18 cellular contexts compared by ENCODE assay signal in the genomic region with DNA sequence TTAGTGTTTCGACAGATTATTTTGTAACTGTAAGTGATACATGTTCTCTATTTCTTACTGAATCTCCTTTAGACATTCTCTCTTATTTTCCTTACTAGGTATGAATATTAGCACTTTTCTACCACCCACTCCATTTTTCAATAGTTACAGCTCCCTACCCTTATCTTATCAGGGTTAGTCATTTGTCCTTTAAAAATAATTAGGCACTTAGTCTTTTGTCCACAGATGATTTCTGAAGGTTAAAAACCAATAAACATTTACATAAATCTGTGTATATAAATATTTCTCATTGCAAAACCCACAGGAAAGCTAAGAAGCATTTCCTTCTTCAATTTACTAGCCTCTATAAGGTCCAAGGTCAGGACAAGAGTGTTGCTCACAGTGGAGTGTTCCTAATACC.
DNase-seq lines count a peak whose midpoint lies in the region; ATAC-seq and TF ChIP-seq lines count a peak whose summit lies in the region.
"Had no signal": no experiment of that assay in that cellular context is flagged by ENCODE, and none has a peak within 500 bp of the region (broad histone marks: within the 10 kb centered on the region; RNA-seq: fewer than 3 reads in every experiment).

No MANE protein-coding gene starts in this region.

- no peak overlapping the region for H3K18ac ChIP-seq in mesenchymal stem cell (ENCODE audit: low read depth in 1 of 2, low read length in 2 of 2)

- H2BK15ac ChIP-seq in mesenchymal stem cell (ENCODE audit: low read depth, poor library complexity, severe bottlenecking): no peak overlapping the region

- H2AFZ ChIP-seq in mesenchymal stem cell (ENCODE audit: low read depth, low read length): no peak overlapping the region

- TF ChIP-seq CTCF in choroid plexus epithelial cell (conservative IDR thresholded peaks at IDR 0.05; ENCODE audit: low read depth, low read length): no peak

- DNase-seq in amniotic epithelial cell (ENCODE audit: low read depth) (peak; percentile 71), choroid plexus epithelial cell (ENCODE audit: low read depth) (peak; percentile 23), mesenchymal stem cell (peak; percentile 3), foreskin melanocyte (no peak), left lobe of liver (ENCODE audit: low spot score) (no peak), GM19240 (ENCODE audit: insufficient read length, low spot score) (no peak)
- no peak for DNase-seq in activated T-cell treated with anti-CD3 and anti-CD28 coated beads, Interleukin-2, amount 50 U/mL, for 48 hours
- DNase-seq: CD4-positive, alpha-beta T cell; CD8-positive, alpha-beta memory T cell; DMS 273 treated with DMSO at 0.1 percent for 48 hours; DMS79; EL; GDM1; H7; HCEC 1CT had no signal

- no peak overlapping the region for H3K4ac ChIP-seq in mesenchymal stem cell (ENCODE audit: low read depth in 1 of 2, low read length in 2 of 2)

- ATAC-seq in left lobe of liver: no peak
- ATAC-seq: GM12878 had no signal

- WGBS in mesenchymal stem cell: no CpG with 5 or more reads among the region's 1 CpG

- no peaks in the 10 kb centered on the region for H3K27me3 ChIP-seq in mesenchymal stem cell (ENCODE audit: control insufficient read depth in 1 of 2, insufficient read depth in 1 of 2, low read length in 2 of 2)
- H3K27me3 ChIP-seq: BLaER1 had no signal

- H3K23ac ChIP-seq in mesenchymal stem cell (ENCODE audit: low read length in 2 of 2): no peak overlapping the region

- no peak overlapping the region for H3K9ac ChIP-seq in mesenchymal stem cell (ENCODE audit: low read length)
- H3K9ac ChIP-seq: BLaER1 had no signal

- H2BK12ac ChIP-seq in mesenchymal stem cell (ENCODE audit: low read length in 2 of 2): no peak overlapping the region

- H3K4me2 ChIP-seq in mesenchymal stem cell (ENCODE audit: low read length, poor library complexity, severe bottlenecking): no peak overlapping the region
- H3K4me2 ChIP-seq: BLaER1 had no signal

- no peaks in the 10 kb centered on the region for H3K79me1 ChIP-seq in mesenchymal stem cell (replicated peaks; ENCODE audit: low read length, poor library complexity, severe bottlenecking)

- no peak overlapping the region for H4K8ac ChIP-seq in mesenchymal stem cell (ENCODE audit: low read length)

- no peak overlapping the region for H4K91ac ChIP-seq in mesenchymal stem cell (ENCODE audit: low read length)

- no peak overlapping the region for H3K27ac ChIP-seq in mesenchymal stem cell (ENCODE audit: low read length, poor library complexity, severe bottlenecking)
- H3K27ac ChIP-seq: BLaER1, C4-2B had no signal

- H2BK120ac ChIP-seq in mesenchymal stem cell (ENCODE audit: low read depth, low read length): no peak overlapping the region

- H2BK5ac ChIP-seq in mesenchymal stem cell (ENCODE audit: low read depth, low read length, poor library complexity, severe bottlenecking): no peak overlapping the region

- no peak overlapping the region for H3K14ac ChIP-seq in mesenchymal stem cell (ENCODE audit: low read length in 2 of 2)

- no peaks in the 10 kb centered on the region for H3K4me1 ChIP-seq in mesenchymal stem cell (ENCODE audit: control insufficient read depth, insufficient read depth, low read depth, low read length)
- H3K4me1 ChIP-seq: BLaER1 had no signal

- H2AK5ac ChIP-seq in mesenchymal stem cell (ENCODE audit: low read length, severe bottlenecking): no peak overlapping the region

- H3K36me3 ChIP-seq in mesenchymal stem cell (ENCODE audit: control insufficient read depth in 1 of 2, insufficient read depth in 2 of 2, low read depth in 1 of 2, low read length in 2 of 2): no peaks in the 10 kb centered on the region
- H3K36me3 ChIP-seq: BLaER1 had no signal

- no peaks in the 10 kb centered on the region for H3K9me3 ChIP-seq in mesenchymal stem cell (ENCODE audit: control insufficient read depth, low read length)

- H3K4me3 ChIP-seq in choroid plexus epithelial cell (ENCODE audit: low read depth, low read length): no peak overlapping the region
- no peak overlapping the region for H3K4me3 ChIP-seq in mesenchymal stem cell (ENCODE audit: insufficient read depth in 1 of 2, low read depth in 1 of 2, low read length in 2 of 2)
- H3K4me3 ChIP-seq: BLaER1, GM12878 had no signal

Comparison
In these comparisons a context has a peak if more than half of its experiments do, and no peak if none do; other contexts are left out.
1. DNase-seq: peak in amniotic epithelial cell (single experiment), choroid plexus epithelial cell (single experiment) and mesenchymal stem cell (single experiment); none in foreskin melanocyte (single experiment), activated T-cell treated with anti-CD3 and anti-CD28 coated beads, Interleukin-2, amount 50 U/mL, for 48 hours (0 of 2), left lobe of liver (single experiment) and GM19240 (single experiment).